Comparison of ENCODE assay signal across 1 cellular context in the genomic region with DNA sequence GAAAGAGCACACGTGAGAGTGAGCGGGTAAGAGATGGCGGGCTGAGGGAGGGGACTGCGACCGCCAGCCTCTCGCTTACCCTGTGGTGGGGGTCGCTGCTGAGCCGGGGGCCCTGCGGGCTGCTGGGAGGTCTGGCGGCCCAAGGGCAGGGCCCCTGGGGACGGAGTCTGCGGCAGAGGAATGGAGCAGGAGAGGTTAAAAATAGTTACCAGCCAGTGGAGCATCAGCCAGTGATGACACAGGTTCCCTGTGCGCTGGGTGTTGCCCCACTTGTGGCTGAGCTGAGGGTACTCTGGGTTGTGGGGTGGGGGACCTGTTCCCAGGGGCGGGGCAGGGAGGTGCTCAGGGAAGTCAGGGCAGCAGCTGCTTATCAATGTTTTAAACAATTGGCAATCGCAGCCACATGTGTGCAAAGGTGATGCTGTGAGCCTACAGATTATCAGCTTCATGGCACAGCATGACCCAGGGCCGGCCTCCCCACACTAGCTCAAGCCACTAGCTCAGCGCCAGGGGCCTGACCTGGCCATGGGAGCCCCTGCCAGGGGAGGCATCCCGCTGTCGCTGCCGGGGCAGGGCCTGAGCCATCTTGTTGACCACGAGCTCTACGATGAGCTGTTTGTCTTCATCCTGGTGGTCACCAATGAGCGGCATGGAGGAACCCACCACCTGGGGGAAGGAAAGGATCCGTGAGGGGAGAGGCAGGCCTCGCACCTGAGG.
TF ChIP-seq lines count a peak whose summit lies in the region.

No MANE protein-coding gene starts in this region.

TF ChIP-seq in GM23338, 12 proteins besides CTCF, POLR2A, EP300 and RAD21 (continued from another document):
- TF ChIP-seq EZH2 (IDR thresholded peaks at IDR 0.05; ENCODE audit: low read depth, unreplicated experiment), result no peak
- TF ChIP-seq NANOG (IDR thresholded peaks at IDR 0.05; ENCODE audit: borderline replicate concordance), result no peak
- TF ChIP-seq, protein P1, sequence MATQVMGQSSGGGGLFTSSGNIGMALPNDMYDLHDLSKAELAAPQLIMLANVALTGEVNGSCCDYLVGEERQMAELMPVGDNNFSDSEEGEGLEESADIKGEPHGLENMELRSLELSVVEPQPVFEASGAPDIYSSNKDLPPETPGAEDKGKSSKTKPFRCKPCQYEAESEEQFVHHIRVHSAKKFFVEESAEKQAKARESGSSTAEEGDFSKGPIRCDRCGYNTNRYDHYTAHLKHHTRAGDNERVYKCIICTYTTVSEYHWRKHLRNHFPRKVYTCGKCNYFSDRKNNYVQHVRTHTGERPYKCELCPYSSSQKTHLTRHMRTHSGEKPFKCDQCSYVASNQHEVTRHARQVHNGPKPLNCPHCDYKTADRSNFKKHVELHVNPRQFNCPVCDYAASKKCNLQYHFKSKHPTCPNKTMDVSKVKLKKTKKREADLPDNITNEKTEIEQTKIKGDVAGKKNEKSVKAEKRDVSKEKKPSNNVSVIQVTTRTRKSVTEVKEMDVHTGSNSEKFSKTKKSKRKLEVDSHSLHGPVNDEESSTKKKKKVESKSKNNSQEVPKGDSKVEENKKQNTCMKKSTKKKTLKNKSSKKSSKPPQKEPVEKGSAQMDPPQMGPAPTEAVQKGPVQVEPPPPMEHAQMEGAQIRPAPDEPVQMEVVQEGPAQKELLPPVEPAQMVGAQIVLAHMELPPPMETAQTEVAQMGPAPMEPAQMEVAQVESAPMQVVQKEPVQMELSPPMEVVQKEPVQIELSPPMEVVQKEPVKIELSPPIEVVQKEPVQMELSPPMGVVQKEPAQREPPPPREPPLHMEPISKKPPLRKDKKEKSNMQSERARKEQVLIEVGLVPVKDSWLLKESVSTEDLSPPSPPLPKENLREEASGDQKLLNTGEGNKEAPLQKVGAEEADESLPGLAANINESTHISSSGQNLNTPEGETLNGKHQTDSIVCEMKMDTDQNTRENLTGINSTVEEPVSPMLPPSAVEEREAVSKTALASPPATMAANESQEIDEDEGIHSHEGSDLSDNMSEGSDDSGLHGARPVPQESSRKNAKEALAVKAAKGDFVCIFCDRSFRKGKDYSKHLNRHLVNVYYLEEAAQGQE (IDR thresholded peaks at IDR 0.05; ENCODE audit: unreplicated experiment), result no peak
TF ChIP-seq in GM23338: peak in this region for 0.
